Comparison of ENCODE assay signal across 8 cellular contexts in genomic region chr3:47781326-47781684, GRCh38. TPM values are rescaled to one million over a fixed set of nuclear protein-coding genes. Genes with fewer than 3 reads are reported as not detected.
A peak's percentile ranks its signal among the peaks of the same experiment; 100 is the strongest.
DNase-seq lines count a peak whose midpoint lies in the region; ATAC-seq and TF ChIP-seq lines count a peak whose summit lies in the region.

No MANE protein-coding gene starts in this region.

- peak overlapping the region; percentile 90 for H3K27ac ChIP-seq in AG04450 (ENCODE audit: low read depth, low read length)

- H3K4me3 Mint-ChIP-seq in brain = peak overlapping the region; percentile 95 to 99 (median 98)

- H3K9me3 Mint-ChIP-seq in brain = peaks cover 0 to 3% (median 0%) of the 10 kb centered on the region in 5 experiments

- DNase-seq in AG04450 (ENCODE audit: low read depth, low spot score) (no peak), T-helper 22 cell (ENCODE audit: low read depth) (peak; percentile 56), inferior parietal cortex (ENCODE audit: extremely low spot score) (peak; percentile 29)
- DNase-seq in stimulated activated CD4-positive, alpha-beta T cell treated with anti-CD3 and anti-CD28 coated beads, Interleukin-15, amount 100 ng/mL, for 1 hour (ENCODE audit: low read depth in 1 of 2, low spot score in 1 of 2) = peak; percentile 36 to 59

- H3K27ac Mint-ChIP-seq in brain = peak overlapping the region; percentile 80 to 100 (median 96)

- H3K4me1 Mint-ChIP-seq in brain = peaks cover 31% of the 10 kb centered on the region

- POLR2A ChIA-PET in AG04450 (lab: Yijun Ruan, JAX) = interaction anchor here (0.6 to 0.7 kb wide), 2 partner anchors 16 to 18 kb away, joined by 3 read pairs; no protein-coding TSS in a partner anchor

- ATAC-seq in GM18870 (IDR thresholded peaks at IDR 0.05; ENCODE audit: unreplicated experiment) (peak; percentile 6), HG03342 (IDR thresholded peaks at IDR 0.05; ENCODE audit: unreplicated experiment) (peak; percentile 35), GM19328 (IDR thresholded peaks at IDR 0.05; ENCODE audit: unreplicated experiment) (no peak)

- CTCF ChIA-PET in AG04450 (lab: Charles Lee) = no interaction called here

- no peaks in the 10 kb centered on the region for H3K27me3 ChIP-seq in AG04450 (ENCODE audit: control insufficient read depth, insufficient read depth, low read length)

- peaks cover 4% of the 10 kb centered on the region for H3K27me3 Mint-ChIP-seq in brain

- no peaks in the 10 kb centered on the region; the same call in 1 of the 2 replicates for H3K9me3 ChIP-seq in AG04450 (ENCODE audit: control insufficient read depth, insufficient read depth, low read length)

- peaks cover 18% of the 10 kb centered on the region for H3K36me3 Mint-ChIP-seq in brain

- H3K4me3 ChIP-seq in AG04450 (ENCODE audit: low read depth, low read length) = peak overlapping the region; percentile 89

- no peak for TF ChIP-seq CTCF in AG04450 (IDR thresholded peaks at IDR 0.05; ENCODE audit: low read depth, low read length)
- no peak for TF ChIP-seq CTCF in brain (conservative IDR thresholded peaks at IDR 0.05)

RNA-seq across cellular contexts. Expression of gene SMARCC1, which starts 0.4 kb away (rescaled TPM):
- polyA plus RNA-seq in AG04450 (2011; rRNA removed) (34.3 and 38.5 TPM in 2 replicates), brain (ENCODE audit: insufficient read depth, low read depth, low replicate concordance) (60.0 TPM)
- polyA minus RNA-seq in AG04450 (2011; rRNA and poly(A)+ RNA removed) = 68.9 and 94.2 TPM in 2 replicates

RNA-seq across cellular contexts. Expression of gene DHX30, which starts 21.6 kb away (rescaled TPM):
- polyA plus RNA-seq in AG04450 (2011; rRNA removed) = 30.7 and 36.1 TPM in 2 replicates
- 44.8 and 58.0 TPM in 2 replicates for polyA minus RNA-seq in AG04450 (2011; rRNA and poly(A)+ RNA removed)
- polyA plus RNA-seq in brain (ENCODE audit: insufficient read depth, low read depth, low replicate concordance) = 55.1 TPM
